Comparison of ENCODE assay signal across 8 cellular contexts in the genomic region with DNA sequence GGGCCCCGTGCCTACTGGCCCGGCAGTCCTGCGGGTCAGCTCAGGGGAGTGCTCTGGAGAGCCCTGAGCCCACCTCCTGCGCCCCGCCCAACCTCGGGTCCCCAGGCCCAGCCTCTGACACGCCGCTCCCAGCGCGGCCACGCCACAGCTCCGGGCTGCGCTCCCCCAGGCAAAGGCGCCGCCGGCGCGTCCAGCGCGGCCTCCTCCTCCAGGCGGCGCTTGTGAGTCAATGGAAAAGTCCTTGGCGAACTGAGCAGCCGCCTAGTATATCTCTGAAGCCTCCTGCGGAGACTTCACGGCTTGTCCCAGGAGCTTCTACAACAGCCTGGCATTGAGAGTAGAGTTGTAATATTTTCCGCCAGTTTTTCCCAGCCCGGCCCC. TPM values are rescaled to one million over a fixed set of nuclear protein-coding genes. Genes with fewer than 3 reads are reported as not detected.
DNase-seq lines count a peak whose midpoint lies in the region; ATAC-seq and TF ChIP-seq lines count a peak whose summit lies in the region.

No MANE protein-coding gene starts in this region.

- H4K20me1 ChIP-seq in BLaER1 treated with 17β-estradiol and CSF1 and Interleukin-3, amounts not matched to agents 10 nM and 100 nM, result peaks cover 0 to 10% (median 0%) of the 10 kb centered on the region in 11 experiments; a peak in 2 of 22 replicates
- no peaks in the 10 kb centered on the region for H4K20me1 ChIP-seq in fibroblast of lung (ENCODE audit: control insufficient read depth, extremely low read depth, insufficient read depth, low read length)

- peak overlapping the region; percentile 64 for H2AFZ ChIP-seq in fibroblast of lung (ENCODE audit: low read length)

- no peaks in the 10 kb centered on the region for H3K36me3 ChIP-seq in BLaER1 treated with 17β-estradiol and CSF1 and Interleukin-3, amounts not matched to agents 10 nM and 100 nM
- no peaks in the 10 kb centered on the region for H3K36me3 ChIP-seq in fibroblast of lung (ENCODE audit: control insufficient read depth, insufficient read depth, low read length)

- peak overlapping the region in 6 of 11 experiments; percentile 58 to 77 (median 69); a peak in 7 of 22 replicates for H3K27ac ChIP-seq in BLaER1 treated with 17β-estradiol and CSF1 and Interleukin-3, amounts not matched to agents 10 nM and 100 nM
- no peak overlapping the region for H3K27ac ChIP-seq in fibroblast of lung (ENCODE audit: insufficient read depth, low read length)

- H3K36me3 Mint-ChIP-seq in naive B cell, result no peaks in the 10 kb centered on the region

- ATAC-seq in GM21619 (IDR thresholded peaks at IDR 0.05; ENCODE audit: unreplicated experiment), result peak; percentile 68
- ATAC-seq in naive B cell (ENCODE audit: low read depth in 2 of 2), result peak; percentile 48

- H3K27me3 ChIP-seq in BLaER1 treated with 17β-estradiol and CSF1 and Interleukin-3, amounts not matched to agents 10 nM and 100 nM, result peaks cover 32 to 53% (median 42%) of the 10 kb centered on the region in 11 experiments
- peaks cover 20% of the 10 kb centered on the region for H3K27me3 ChIP-seq in fibroblast of lung (ENCODE audit: control insufficient read depth, insufficient read depth, low read length)

- no peaks in the 10 kb centered on the region for H3K79me2 ChIP-seq in fibroblast of lung (ENCODE audit: control insufficient read depth, insufficient read depth, low read length)

- peak overlapping the region; percentile 71 to 99 (median 96) for H3K4me2 ChIP-seq in BLaER1 treated with 17β-estradiol and CSF1 and Interleukin-3, amounts not matched to agents 10 nM and 100 nM
- peak overlapping the region; percentile 85 for H3K4me2 ChIP-seq in fibroblast of lung (ENCODE audit: extremely low read depth, insufficient read depth, low read length)

- peak; percentile 64 to 86 for TF ChIP-seq CTCF in fibroblast of lung (conservative IDR thresholded peaks at IDR 0.05 in 1 of 2, IDR thresholded peaks at IDR 0.05 in 1 of 2; ENCODE audit: low read depth in 1 of 2, low read length in 2 of 2)

- H3K4me1 ChIP-seq in BLaER1 treated with 17β-estradiol and CSF1 and Interleukin-3, amounts not matched to agents 10 nM and 100 nM, result peaks cover 8 to 26% (median 18%) of the 10 kb centered on the region in 10 experiments; a peak in 16 of 20 replicates
- H3K4me1 ChIP-seq in fibroblast of lung (ENCODE audit: control insufficient read depth, extremely low read depth, insufficient read depth, low read length), result no peaks in the 10 kb centered on the region

- H3K9me3 ChIP-seq in BLaER1 treated with 17β-estradiol and CSF1 and Interleukin-3, amounts not matched to agents 10 nM and 100 nM (replicated peaks in 1 of 11), result no peaks in the 10 kb centered on the region
- no peaks in the 10 kb centered on the region for H3K9me3 ChIP-seq in fibroblast of lung (ENCODE audit: control insufficient read depth, insufficient read depth, low read depth, low read length)

- H3K4me3 Mint-ChIP-seq in naive B cell, result peak overlapping the region; percentile 86 to 91 (median 89)

- H3K27me3 Mint-ChIP-seq in naive B cell, result peaks cover 41 to 88% (median 68%) of the 10 kb centered on the region in 3 donors

- H3K4me3 ChIP-seq in BLaER1 treated with 17β-estradiol and CSF1 and Interleukin-3, amounts not matched to agents 10 nM and 100 nM, result peak overlapping the region; percentile 62 to 77 (median 70)
- peak overlapping the region; percentile 17 to 54 (median 34) for H3K4me3 ChIP-seq in fibroblast of lung (replicated peaks in 1 of 4; ENCODE audit: control extremely low read depth in 1 of 4, insufficient read depth in 1 of 4, low read depth in 3 of 4, low read length in 4 of 4)

- no peak overlapping the region for H3K27ac Mint-ChIP-seq in naive B cell

- no peaks in the 10 kb centered on the region for H3K9me3 Mint-ChIP-seq in naive B cell

- H3K4me1 Mint-ChIP-seq in naive B cell, result peaks cover 5 to 20% (median 20%) of the 10 kb centered on the region in 3 donors

- DNase-seq in NCI-H526 (lab: John Stamatoyannopoulos, UW) (peak; percentile 3 to 73), fibroblast of lung (ENCODE audit: low read depth in 2 of 2) (peak; percentile 46 to 68), naive B cell (peak; percentile 28), cortex of kidney (lab: John Stamatoyannopoulos, UW) (no peak)
- peak; percentile 88 for DNase-seq in activated T-cell treated with anti-CD3 and anti-CD28 coated beads, Interleukin-2, amount 50 U/mL, for 48 hours
- peak; percentile 24 to 49 for DNase-seq in stimulated activated CD8-positive, alpha-beta memory T cell treated with anti-CD3 and anti-CD28 coated beads, Interleukin-7, amount 100 ng/mL, for 1 hour (ENCODE audit: low read depth in 2 of 2)

- H3K9ac ChIP-seq in BLaER1 treated with 17β-estradiol and CSF1 and Interleukin-3, amounts not matched to agents 10 nM and 100 nM, result peak overlapping the region in 9 of 11 experiments; percentile 54 to 79 (median 72); a peak in 14 of 22 replicates
- no peak overlapping the region for H3K9ac ChIP-seq in fibroblast of lung (ENCODE audit: insufficient read depth, low read length)

RNA-seq across cellular contexts. Expression of a gene that starts 29.5 kb away (rescaled TPM):
- total RNA-seq in fibroblast of lung, result 13.9 TPM in 2 replicates
- polyA plus RNA-seq in fibroblast of lung (6.4 and 7.8 TPM in 2 replicates), naive B cell (ENCODE audit: low read depth in 6 of 6) (10 to 100 TPM in 3 of 6 donors, 1 to 10 TPM in 3; 4.4 to 14.2 (median 9.7) TPM)
- 15.6 and 16.8 TPM in 2 replicates for polyA plus RNA-seq in fibroblast of lung (2012)
- polyA minus RNA-seq in fibroblast of lung (ENCODE audit: low replicate concordance), result 2.0 and 3.6 TPM in 2 replicates
